In genomic region chr16:71628810-71629209, GRCh38 we compare ENCODE assay signal across 10 cellular contexts.
DNase-seq lines count a peak whose midpoint lies in the region; ATAC-seq and FAIRE-seq lines count a peak whose summit lies in the region.
"Had no signal": no experiment of that assay in that cellular context is flagged by ENCODE, and none has a peak within 500 bp of the region (broad histone marks: within the 10 kb centered on the region; RNA-seq: fewer than 3 reads in every experiment).

No MANE protein-coding gene starts in this region.

- FAIRE-seq in urothelium cell line (lab: Jason Lieb, UNC) = no peak

- DNase-seq in NCI-H2107 treated with DMSO at 0.1 percent for 48 hours (lab: John Stamatoyannopoulos, UW; ENCODE audit: unreplicated experiment) (peak; percentile 77), NCI-H2107 (lab: John Stamatoyannopoulos, UW) (no peak), astrocyte of the hippocampus (ENCODE audit: low read depth, low spot score) (peak; percentile 65), islet precursor cell (peak; percentile 77), urothelium cell line (ENCODE audit: low spot score) (peak; percentile 51), HCEC 1CT (no peak)
- DNase-seq: aorta, NCI-H345 had no signal

- ATAC-seq in HG02642 (IDR thresholded peaks at IDR 0.05; ENCODE audit: poor library complexity, unreplicated experiment) = no peak
- no peak for ATAC-seq in HG03565 (IDR thresholded peaks at IDR 0.05; ENCODE audit: unreplicated experiment)

Comparison
In these comparisons a context has a peak if more than half of its experiments do, and no peak if none do; other contexts are left out.
1. DNase-seq: peak in NCI-H2107 treated with DMSO at 0.1 percent for 48 hours (single experiment), astrocyte of the hippocampus (single experiment), islet precursor cell (single experiment) and urothelium cell line (single experiment); none in NCI-H2107 (single experiment) and HCEC 1CT (single experiment).